ENCODE assay signal across 1 cellular context in the genomic region with DNA sequence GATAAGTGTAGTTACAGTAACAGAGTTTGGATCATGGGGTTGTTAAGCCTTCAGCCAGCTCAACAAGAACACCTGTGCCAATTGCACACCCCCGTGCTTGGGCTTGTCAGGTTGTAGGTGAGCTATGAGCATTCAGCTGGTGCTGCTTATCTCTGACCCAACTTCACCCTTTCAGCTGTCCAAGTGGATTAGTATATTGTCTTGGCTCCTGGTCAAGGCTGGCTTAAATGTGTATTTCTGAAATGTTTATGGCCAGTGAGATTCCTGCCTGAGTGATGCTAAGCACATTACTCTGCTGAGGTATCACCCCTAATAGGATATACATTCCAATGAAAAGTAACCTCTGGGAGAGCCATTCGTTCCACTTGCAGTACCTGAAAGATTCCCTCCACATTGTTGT.
TF ChIP-seq lines count a peak whose summit lies in the region.

No MANE protein-coding gene starts in this region.

TF ChIP-seq in SK-N-SH, 30 proteins besides CTCF, POLR2A, EP300 and RAD21:
- TF ChIP-seq EZH2phosphoT487 (IDR thresholded peaks at IDR 0.05; ENCODE audit: borderline replicate concordance, low read depth) (no peak), TCF12 (IDR thresholded peaks at IDR 0.05) (peak; percentile 21; the same call in 1 of the 2 replicates), YY1 (IDR thresholded peaks at IDR 0.05; ENCODE audit: low read depth) (no peak), GATA2 (CRISPR knock-in tag; IDR thresholded peaks at IDR 0.05) (no peak), FOXJ3 (CRISPR knock-in tag; IDR thresholded peaks at IDR 0.05) (no peak), TAF1 (IDR thresholded peaks at IDR 0.05; ENCODE audit: borderline replicate concordance, low read depth, low read length) (no peak), MEF2A (IDR thresholded peaks at IDR 0.05; ENCODE audit: borderline replicate concordance, low read depth) (no peak)
- TF ChIP-seq, protein P1, sequence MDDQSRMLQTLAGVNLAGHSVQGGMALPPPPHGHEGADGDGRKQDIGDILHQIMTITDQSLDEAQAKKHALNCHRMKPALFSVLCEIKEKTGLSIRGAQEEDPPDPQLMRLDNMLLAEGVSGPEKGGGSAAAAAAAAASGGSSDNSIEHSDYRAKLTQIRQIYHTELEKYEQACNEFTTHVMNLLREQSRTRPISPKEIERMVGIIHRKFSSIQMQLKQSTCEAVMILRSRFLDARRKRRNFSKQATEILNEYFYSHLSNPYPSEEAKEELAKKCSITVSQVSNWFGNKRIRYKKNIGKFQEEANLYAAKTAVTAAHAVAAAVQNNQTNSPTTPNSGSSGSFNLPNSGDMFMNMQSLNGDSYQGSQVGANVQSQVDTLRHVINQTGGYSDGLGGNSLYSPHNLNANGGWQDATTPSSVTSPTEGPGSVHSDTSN (IDR thresholded peaks at IDR 0.05) = peak; percentile 42; the same call in 1 of the 2 replicates
